ENCODE assay signal across 14 cellular contexts in the genomic region with DNA sequence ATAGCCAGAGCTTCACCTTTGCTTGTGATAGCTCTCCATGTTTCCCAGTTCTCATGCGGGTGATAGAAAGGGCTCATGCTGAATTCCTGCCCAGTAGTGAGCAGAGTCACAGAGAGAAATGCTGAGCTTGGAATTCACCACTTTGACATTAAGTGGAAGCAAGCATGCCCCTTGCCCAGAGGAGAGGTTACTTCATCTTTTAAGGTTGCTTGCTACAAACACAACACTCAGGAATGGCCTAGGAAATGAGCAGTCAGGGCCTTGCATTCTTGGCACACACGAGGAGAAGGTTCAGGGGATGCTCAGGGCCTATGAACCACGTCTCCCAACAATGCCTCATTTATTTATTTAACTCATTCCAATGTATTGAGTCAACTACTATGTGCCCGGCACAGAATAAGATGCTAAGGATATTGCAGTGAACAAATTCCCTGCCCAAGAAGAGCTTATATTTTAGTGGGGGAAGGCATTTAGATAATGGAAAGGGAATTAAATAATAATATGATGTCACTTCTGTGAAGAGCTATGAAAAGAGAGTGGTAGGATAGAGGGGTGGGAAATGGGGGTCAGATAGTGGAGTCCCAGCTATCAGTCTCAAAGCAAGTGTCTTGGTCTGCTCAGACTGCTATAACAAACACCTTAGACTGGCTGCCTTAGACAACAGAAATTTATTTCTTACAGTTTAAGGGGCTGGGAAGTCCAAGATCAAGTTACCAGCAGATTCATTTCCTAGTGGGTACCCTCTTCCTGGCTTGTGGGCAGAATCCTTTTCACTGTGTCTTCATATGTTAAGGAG. TPM values are rescaled to one million over a fixed set of nuclear protein-coding genes. Genes with fewer than 3 reads are reported as not detected.
DNase-seq lines count a peak whose midpoint lies in the region; ATAC-seq and TF ChIP-seq lines count a peak whose summit lies in the region.
"Had no signal": no experiment of that assay in that cellular context is flagged by ENCODE, and none has a peak within 500 bp of the region (broad histone marks: within the 10 kb centered on the region; RNA-seq: fewer than 3 reads in every experiment).

No MANE protein-coding gene starts in this region.

- no peak for TF ChIP-seq POLR2A in erythroblast (IDR thresholded peaks at IDR 0.05; ENCODE audit: low read length)

- in situ Hi-C loops in T47D (cut with HindIII; ENCODE audit: low pct_unique_long_range_greater_than_20kb, low sequenced_read_pairs) = no loop called here

- no peaks in the 10 kb centered on the region for H3K36me3 ChIP-seq in left lung
- H3K36me3 ChIP-seq: cardiac muscle cell had no signal

- peaks cover 3 to 71% of the 10 kb centered on the region in 2 donors for H3K27me3 ChIP-seq in left lung

- ATAC-seq in left lung = peak; percentile 34
- ATAC-seq: natural killer cell treated with Interleukin-12 subunit alpha and Interleukin-12 subunit beta and Interleukin-15 and Interleukin-18, amount 100 ng/mL, for 72 hours had no signal

- TF ChIP-seq CTCF in AG10803 (conservative IDR thresholded peaks at IDR 0.05; ENCODE audit: low read length) = no peak
- TF ChIP-seq CTCF in left lung (IDR thresholded peaks at IDR 0.05) = no peak
- no peak for TF ChIP-seq CTCF in GM20000 (IDR thresholded peaks at IDR 0.05; ENCODE audit: extremely low read depth, missing control alignments)

- H3K4me3 ChIP-seq in AG10803 (ENCODE audit: low read length) = no peak overlapping the region
- H3K4me3 ChIP-seq in left lung = no peak overlapping the region
- H3K4me3 ChIP-seq: cardiac muscle cell had no signal

- peaks cover 0 to 4% of the 10 kb centered on the region in 2 donors for H3K9me3 ChIP-seq in left lung
- H3K9me3 ChIP-seq: Caco-2 had no signal

- H3K27ac ChIP-seq in left lung = no peak overlapping the region
- H3K27ac ChIP-seq: cardiac muscle cell, KMS-11 had no signal

- H3K4me1 ChIP-seq in left lung = no peaks in the 10 kb centered on the region
- H3K4me1 ChIP-seq: Caco-2 had no signal

- intact Hi-C loops in left lung (cut with DNase I) = no loop called here

- DNase-seq in AG10803 (ENCODE audit: low read depth) = peak; percentile 97
- peak; percentile 6 for DNase-seq in LoVo (ENCODE audit: low spot score)
- DNase-seq in T47D (ENCODE audit: low read depth in 1 of 2, low spot score in 1 of 2) = peak; percentile 25 to 57
- no peak for DNase-seq in left lung
- DNase-seq in activated naive CD4-positive, alpha-beta T cell (lab: John Stamatoyannopoulos, UW) = no peak
- no peak for DNase-seq in GM20000 (ENCODE audit: low spot score)
- DNase-seq in UCSD-AML1 (lab: John Stamatoyannopoulos, UW; ENCODE audit: unreplicated experiment) = no peak
- no peak for DNase-seq in erythroblast (lab: John Stamatoyannopoulos, UW)
- DNase-seq: Caco-2; NCI-H446; stimulated activated CD4-positive, alpha-beta T cell treated with anti-CD3 and anti-CD28 coated beads, Interleukin-2, amount 100 ng/mL, for 48 hours had no signal

RNA-seq across cellular contexts. Expression of a gene that starts 42.1 kb away (rescaled TPM):
- total RNA-seq in left lung = 10 to 100 TPM; 39.1 to 55.7 TPM

Comparison
In these comparisons a context has a peak if more than half of its experiments do, and no peak if none do; other contexts are left out.
1. DNase-seq: peak in AG10803 (single experiment), LoVo (single experiment) and T47D (2 of 2); none in left lung (0 of 2), activated naive CD4-positive, alpha-beta T cell (0 of 4), GM20000 (single experiment), UCSD-AML1 (single experiment) and erythroblast (0 of 2).